8 cellular contexts compared by ENCODE assay signal in genomic region chrX:15143050-15143824, GRCh38.
DNase-seq lines count a peak whose midpoint lies in the region; ATAC-seq, FAIRE-seq and TF ChIP-seq lines count a peak whose summit lies in the region.

No MANE protein-coding gene starts in this region.

- no peaks in the 10 kb centered on the region for H3K9me3 Mint-ChIP-seq in activated T-helper 1 cell treated with anti-CD3 and anti-CD28 coated beads, Interleukin-12 subunit alpha, Interleukin-12 subunit beta, Interleukin-2, Interleukin-4 antibody, amounts not matched to agents 30 ng/mL and 10 ng/mL and 1 ng/mL, durations not matched to agents 14 hours and 24 hours and 36 hours

- H4K8ac ChIP-seq in trophoblast cell (ENCODE audit: low read depth, low read length) = no peak overlapping the region

- H3K23ac ChIP-seq in trophoblast cell (ENCODE audit: low read length) = no peak overlapping the region

- H3K27me3 ChIP-seq in OCI-LY3 (ENCODE audit: low read depth, low read length) = no peaks in the 10 kb centered on the region
- H3K27me3 ChIP-seq in foreskin keratinocyte = no peaks in the 10 kb centered on the region
- H3K27me3 ChIP-seq in trophoblast cell (ENCODE audit: insufficient read depth, low read length) = no peaks in the 10 kb centered on the region

- no peak overlapping the region for H3K27ac ChIP-seq in OCI-LY3 (ENCODE audit: low read length)
- no peak overlapping the region for H3K27ac ChIP-seq in foreskin keratinocyte
- no peak overlapping the region for H3K27ac ChIP-seq in trophoblast cell (ENCODE audit: low read depth, low read length)

- H3K4me1 ChIP-seq in OCI-LY3 (ENCODE audit: low read length) (peaks cover 23% of the 10 kb centered on the region), foreskin keratinocyte (no peaks in the 10 kb centered on the region), trophoblast cell (ENCODE audit: control insufficient read depth in 1 of 2, insufficient read depth in 2 of 2, low read length in 2 of 2) (no peaks in the 10 kb centered on the region)

- no peaks in the 10 kb centered on the region for H4K20me1 ChIP-seq in OCI-LY3 (ENCODE audit: insufficient read depth, low read length)

- ATAC-seq in HG03280 (IDR thresholded peaks at IDR 0.05; ENCODE audit: unreplicated experiment) = peak; percentile 52
- ATAC-seq in foreskin keratinocyte = peak; percentile 68
- ATAC-seq in GM18519 (IDR thresholded peaks at IDR 0.05; ENCODE audit: low FRiP score, unreplicated experiment) = no peak

- peaks cover 21% of the 10 kb centered on the region for H3K4me1 Mint-ChIP-seq in activated T-helper 1 cell treated with anti-CD3 and anti-CD28 coated beads, Interleukin-12 subunit alpha, Interleukin-12 subunit beta, Interleukin-2, Interleukin-4 antibody, amounts not matched to agents 30 ng/mL and 10 ng/mL and 1 ng/mL, durations not matched to agents 14 hours and 24 hours and 36 hours (ENCODE audit: low read depth)

- H3K9me3 ChIP-seq in OCI-LY3 (ENCODE audit: insufficient read depth, low read length) (no peaks in the 10 kb centered on the region), trophoblast cell (ENCODE audit: insufficient read depth, low read depth, low read length) (no peaks in the 10 kb centered on the region)

- no peak overlapping the region for H2AFZ ChIP-seq in OCI-LY3 (ENCODE audit: low read depth, low read length)
- no peak overlapping the region for H2AFZ ChIP-seq in trophoblast cell (ENCODE audit: insufficient read depth, low read length, poor library complexity)

- intact Hi-C loops in activated T-helper 1 cell treated with anti-CD3 and anti-CD28 coated beads, Interleukin-12 subunit alpha, Interleukin-12 subunit beta, Interleukin-2, Interleukin-4 antibody, amounts not matched to agents 30 ng/mL and 10 ng/mL and 1 ng/mL, durations not matched to agents 14 hours and 24 hours and 36 hours (cut with micrococcal nuclease) = loop anchor here (1.0 to 5.0 kb wide), 5 partner anchors 36 to 1104 kb away; partner anchors contain the start of genes FANCB and MOSPD2

- H3K9ac ChIP-seq in OCI-LY3 (ENCODE audit: low read length) = no peak overlapping the region
- H3K9ac ChIP-seq in trophoblast cell (ENCODE audit: low read length) = no peak overlapping the region

- no peak overlapping the region for H3K14ac ChIP-seq in trophoblast cell (ENCODE audit: low read length)

- H3K27me3 Mint-ChIP-seq in activated T-helper 1 cell treated with anti-CD3 and anti-CD28 coated beads, Interleukin-12 subunit alpha, Interleukin-12 subunit beta, Interleukin-2, Interleukin-4 antibody, amounts not matched to agents 30 ng/mL and 10 ng/mL and 1 ng/mL, durations not matched to agents 14 hours and 24 hours and 36 hours (ENCODE audit: insufficient read depth) = no peaks in the 10 kb centered on the region

- TF ChIP-seq CTCF in OCI-LY3 (IDR thresholded peaks at IDR 0.05; ENCODE audit: low read depth, low read length) = peak; percentile 73
- peak; percentile 71 for TF ChIP-seq CTCF in foreskin keratinocyte (conservative IDR thresholded peaks at IDR 0.05)

- no peak overlapping the region for H2BK12ac ChIP-seq in trophoblast cell (ENCODE audit: low read length)

- H3K4me2 ChIP-seq in OCI-LY3 (ENCODE audit: low read length) (0 out of 2 replicates have a peak overlapping the region, but pooled peaks have one; percentile 32), trophoblast cell (ENCODE audit: low read length) (no peak overlapping the region)

- peak overlapping the region; percentile 37 for H3K4me3 Mint-ChIP-seq in activated T-helper 1 cell treated with anti-CD3 and anti-CD28 coated beads, Interleukin-12 subunit alpha, Interleukin-12 subunit beta, Interleukin-2, Interleukin-4 antibody, amounts not matched to agents 30 ng/mL and 10 ng/mL and 1 ng/mL, durations not matched to agents 14 hours and 24 hours and 36 hours

- H3K4me3 ChIP-seq in OCI-LY3 (ENCODE audit: low read length) = no peak overlapping the region
- no peak overlapping the region for H3K4me3 ChIP-seq in trophoblast cell (ENCODE audit: low read depth, low read length)

- no peak overlapping the region for H2BK5ac ChIP-seq in trophoblast cell (ENCODE audit: low read depth, low read length, poor library complexity)

- WGBS in trophoblast cell (ENCODE audit: extremely low coverage, insufficient coverage, insufficient read length) = no CpG with 5 or more reads among the region's 6 CpGs

- H2BK120ac ChIP-seq in trophoblast cell (ENCODE audit: insufficient read depth, low read length, poor library complexity) = no peak overlapping the region

- H4K91ac ChIP-seq in trophoblast cell (ENCODE audit: low read depth, low read length) = no peak overlapping the region

- TF ChIP-seq POLR2A in GM12891 (IDR thresholded peaks at IDR 0.05; ENCODE audit: low read depth, low read length) = no peak

- FAIRE-seq in A204.1 (lab: Jason Lieb, UNC) (peak; percentile 92), GM12891 (lab: Jason Lieb, UNC) (peak; percentile 90)

- no peak overlapping the region for H3K4ac ChIP-seq in trophoblast cell (ENCODE audit: low read depth, low read length)

- no peaks in the 10 kb centered on the region for H3K36me3 Mint-ChIP-seq in activated T-helper 1 cell treated with anti-CD3 and anti-CD28 coated beads, Interleukin-12 subunit alpha, Interleukin-12 subunit beta, Interleukin-2, Interleukin-4 antibody, amounts not matched to agents 30 ng/mL and 10 ng/mL and 1 ng/mL, durations not matched to agents 14 hours and 24 hours and 36 hours (ENCODE audit: low read depth)

- peak overlapping the region; percentile 26 for H3K27ac Mint-ChIP-seq in activated T-helper 1 cell treated with anti-CD3 and anti-CD28 coated beads, Interleukin-12 subunit alpha, Interleukin-12 subunit beta, Interleukin-2, Interleukin-4 antibody, amounts not matched to agents 30 ng/mL and 10 ng/mL and 1 ng/mL, durations not matched to agents 14 hours and 24 hours and 36 hours

- no peaks in the 10 kb centered on the region for H3K79me1 ChIP-seq in trophoblast cell (ENCODE audit: low read length)

- no peak overlapping the region for H3K18ac ChIP-seq in trophoblast cell (ENCODE audit: low read length)

- H3K79me2 ChIP-seq in OCI-LY3 (ENCODE audit: low read length) (no peaks in the 10 kb centered on the region), trophoblast cell (ENCODE audit: control insufficient read depth, insufficient read depth, low read length, poor library complexity) (no peaks in the 10 kb centered on the region)

- no peak overlapping the region for H2AK5ac ChIP-seq in trophoblast cell (ENCODE audit: low read length)

- no peak overlapping the region for H4K12ac ChIP-seq in trophoblast cell (ENCODE audit: low read depth, low read length)

- H3K36me3 ChIP-seq in OCI-LY3 (replicated peaks; ENCODE audit: low read depth, low read length) (no peaks in the 10 kb centered on the region), trophoblast cell (ENCODE audit: control insufficient read depth in 1 of 2, insufficient read depth in 2 of 2, low read length in 2 of 2) (no peaks in the 10 kb centered on the region)

- no peak for DNase-seq in GM12891 (ENCODE audit: insufficient read length, low spot score)
- peak; percentile 11 for DNase-seq in activated T-helper 1 cell treated with anti-CD3 and anti-CD28 coated beads, Interleukin-12 subunit alpha, Interleukin-12 subunit beta, Interleukin-2, Interleukin-4 antibody, amounts not matched to agents 30 ng/mL and 10 ng/mL and 1 ng/mL, durations not matched to agents 14 hours and 24 hours and 36 hours (ENCODE audit: low spot score)
- peak in 1 of 2 donors; percentile 19 for DNase-seq in foreskin keratinocyte
- DNase-seq in trophoblast cell = peak; percentile 1 to 70

TF ChIP-seq in GM12891, 5 proteins besides CTCF, POLR2A, EP300 and RAD21:
- TF ChIP-seq POLR2AphosphoS5 (IDR thresholded peaks at IDR 0.05; ENCODE audit: low read depth, low read length) (no peak), SPI1 (IDR thresholded peaks at IDR 0.05; ENCODE audit: low read depth, low read length) (no peak), TAF1 (IDR thresholded peaks at IDR 0.05; ENCODE audit: low read depth, low read length) (no peak), PAX5 (IDR thresholded peaks at IDR 0.05; ENCODE audit: insufficient read depth, low read length, severe bottlenecking) (no peak), POU2F2 (IDR thresholded peaks at IDR 0.05; ENCODE audit: low read depth, low read length) (no peak)
